In the genomic region with DNA sequence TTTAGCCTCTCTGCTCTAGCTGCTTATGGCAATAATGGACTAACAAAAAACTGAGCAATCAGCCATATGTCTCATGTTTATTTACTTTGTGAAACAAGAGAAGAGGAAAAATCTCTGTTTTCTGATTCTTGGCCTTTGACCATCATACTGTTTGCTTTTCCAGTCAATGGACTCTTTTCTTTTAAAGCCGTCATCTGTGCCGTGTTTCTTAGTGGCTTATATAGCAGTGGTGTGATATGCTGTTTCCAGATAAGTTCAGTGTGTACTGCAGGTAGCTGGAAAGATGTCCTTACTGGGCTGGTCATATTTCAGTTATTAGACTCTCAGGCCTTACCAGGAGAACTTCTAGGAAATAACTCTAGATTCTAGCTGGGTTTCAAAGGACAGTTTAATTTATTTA, we compare ENCODE assay signal across 1 cellular context.
A peak's percentile ranks its signal among the peaks of the same experiment; 100 is the strongest.
TF ChIP-seq lines count a peak whose summit lies in the region.

No MANE protein-coding gene starts in this region.

TF ChIP-seq in HepG2, 621 proteins besides CTCF, POLR2A, EP300 and RAD21 (continued from another document and continues in another):
- TF ChIP-seq ZNF777 (CRISPR knock-in tag; IDR thresholded peaks at IDR 0.05) = no peak
- TF ChIP-seq CENPX (CRISPR knock-in tag; IDR thresholded peaks at IDR 0.05) = no peak
- TF ChIP-seq SIN3A (IDR thresholded peaks at IDR 0.05; ENCODE audit: borderline replicate concordance, low read depth, low read length) = no peak
- TF ChIP-seq ZNF770 (CRISPR knock-in tag; IDR thresholded peaks at IDR 0.05) = no peak
- no peak for TF ChIP-seq ETV6 (CRISPR knock-in tag; conservative IDR thresholded peaks at IDR 0.05)
- peak; percentile 49; the same call in 1 of the 2 replicates for TF ChIP-seq IKZF5 (CRISPR knock-in tag; IDR thresholded peaks at IDR 0.05)
- TF ChIP-seq ZNF263 (CRISPR knock-in tag; IDR thresholded peaks at IDR 0.05) = no peak
- no peak for TF ChIP-seq XRCC5 (optimal IDR thresholded peaks at IDR 0.05; ENCODE audit: low read length)
- TF ChIP-seq ZFP37 (CRISPR knock-in tag; IDR thresholded peaks at IDR 0.05; ENCODE audit: borderline replicate concordance) = no peak
- no peak for TF ChIP-seq HNRNPK (IDR thresholded peaks at IDR 0.05; ENCODE audit: low read depth, low read length, poor library complexity, severe bottlenecking)
- no peak for TF ChIP-seq HES4 (CRISPR knock-in tag; IDR thresholded peaks at IDR 0.05; ENCODE audit: borderline replicate concordance)
- TF ChIP-seq, protein P1, sequence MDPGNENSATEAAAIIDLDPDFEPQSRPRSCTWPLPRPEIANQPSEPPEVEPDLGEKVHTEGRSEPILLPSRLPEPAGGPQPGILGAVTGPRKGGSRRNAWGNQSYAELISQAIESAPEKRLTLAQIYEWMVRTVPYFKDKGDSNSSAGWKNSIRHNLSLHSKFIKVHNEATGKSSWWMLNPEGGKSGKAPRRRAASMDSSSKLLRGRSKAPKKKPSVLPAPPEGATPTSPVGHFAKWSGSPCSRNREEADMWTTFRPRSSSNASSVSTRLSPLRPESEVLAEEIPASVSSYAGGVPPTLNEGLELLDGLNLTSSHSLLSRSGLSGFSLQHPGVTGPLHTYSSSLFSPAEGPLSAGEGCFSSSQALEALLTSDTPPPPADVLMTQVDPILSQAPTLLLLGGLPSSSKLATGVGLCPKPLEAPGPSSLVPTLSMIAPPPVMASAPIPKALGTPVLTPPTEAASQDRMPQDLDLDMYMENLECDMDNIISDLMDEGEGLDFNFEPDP (CRISPR knock-in tag; conservative IDR thresholded peaks at IDR 0.05) = no peak
- TF ChIP-seq ZNF749 (CRISPR knock-in tag; IDR thresholded peaks at IDR 0.05; ENCODE audit: borderline replicate concordance) = no peak
- TF ChIP-seq ZXDC (CRISPR knock-in tag; IDR thresholded peaks at IDR 0.05) = no peak
- peak; percentile 59 for TF ChIP-seq THAP11 (CRISPR knock-in tag; IDR thresholded peaks at IDR 0.05)
- no peak for TF ChIP-seq ZNF737 (CRISPR knock-in tag; IDR thresholded peaks at IDR 0.05; ENCODE audit: borderline replicate concordance)
- TF ChIP-seq FOSL2 (CRISPR knock-in tag; IDR thresholded peaks at IDR 0.05) = 0 out of 2 replicates have a peak, but pooled peaks have one; percentile 21
- TF ChIP-seq, protein P2, sequence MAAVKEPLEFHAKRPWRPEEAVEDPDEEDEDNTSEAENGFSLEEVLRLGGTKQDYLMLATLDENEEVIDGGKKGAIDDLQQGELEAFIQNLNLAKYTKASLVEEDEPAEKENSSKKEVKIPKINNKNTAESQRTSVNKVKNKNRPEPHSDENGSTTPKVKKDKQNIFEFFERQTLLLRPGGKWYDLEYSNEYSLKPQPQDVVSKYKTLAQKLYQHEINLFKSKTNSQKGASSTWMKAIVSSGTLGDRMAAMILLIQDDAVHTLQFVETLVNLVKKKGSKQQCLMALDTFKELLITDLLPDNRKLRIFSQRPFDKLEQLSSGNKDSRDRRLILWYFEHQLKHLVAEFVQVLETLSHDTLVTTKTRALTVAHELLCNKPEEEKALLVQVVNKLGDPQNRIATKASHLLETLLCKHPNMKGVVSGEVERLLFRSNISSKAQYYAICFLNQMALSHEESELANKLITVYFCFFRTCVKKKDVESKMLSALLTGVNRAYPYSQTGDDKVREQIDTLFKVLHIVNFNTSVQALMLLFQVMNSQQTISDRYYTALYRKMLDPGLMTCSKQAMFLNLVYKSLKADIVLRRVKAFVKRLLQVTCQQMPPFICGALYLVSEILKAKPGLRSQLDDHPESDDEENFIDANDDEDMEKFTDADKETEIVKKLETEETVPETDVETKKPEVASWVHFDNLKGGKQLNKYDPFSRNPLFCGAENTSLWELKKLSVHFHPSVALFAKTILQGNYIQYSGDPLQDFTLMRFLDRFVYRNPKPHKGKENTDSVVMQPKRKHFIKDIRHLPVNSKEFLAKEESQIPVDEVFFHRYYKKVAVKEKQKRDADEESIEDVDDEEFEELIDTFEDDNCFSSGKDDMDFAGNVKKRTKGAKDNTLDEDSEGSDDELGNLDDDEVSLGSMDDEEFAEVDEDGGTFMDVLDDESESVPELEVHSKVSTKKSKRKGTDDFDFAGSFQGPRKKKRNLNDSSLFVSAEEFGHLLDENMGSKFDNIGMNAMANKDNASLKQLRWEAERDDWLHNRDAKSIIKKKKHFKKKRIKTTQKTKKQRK (IDR thresholded peaks at IDR 0.05; ENCODE audit: low read length) = no peak
- no peak for TF ChIP-seq ZNF318 (CRISPR knock-in tag; IDR thresholded peaks at IDR 0.05)
- no peak for TF ChIP-seq THYN1 (CRISPR knock-in tag; IDR thresholded peaks at IDR 0.05; ENCODE audit: borderline replicate concordance, low read depth)
- TF ChIP-seq TBP (CRISPR knock-in tag; IDR thresholded peaks at IDR 0.05) = no peak
- TF ChIP-seq ZNF816 (CRISPR knock-in tag; IDR thresholded peaks at IDR 0.05; ENCODE audit: borderline replicate concordance) = no peak
- TF ChIP-seq, protein P3, sequence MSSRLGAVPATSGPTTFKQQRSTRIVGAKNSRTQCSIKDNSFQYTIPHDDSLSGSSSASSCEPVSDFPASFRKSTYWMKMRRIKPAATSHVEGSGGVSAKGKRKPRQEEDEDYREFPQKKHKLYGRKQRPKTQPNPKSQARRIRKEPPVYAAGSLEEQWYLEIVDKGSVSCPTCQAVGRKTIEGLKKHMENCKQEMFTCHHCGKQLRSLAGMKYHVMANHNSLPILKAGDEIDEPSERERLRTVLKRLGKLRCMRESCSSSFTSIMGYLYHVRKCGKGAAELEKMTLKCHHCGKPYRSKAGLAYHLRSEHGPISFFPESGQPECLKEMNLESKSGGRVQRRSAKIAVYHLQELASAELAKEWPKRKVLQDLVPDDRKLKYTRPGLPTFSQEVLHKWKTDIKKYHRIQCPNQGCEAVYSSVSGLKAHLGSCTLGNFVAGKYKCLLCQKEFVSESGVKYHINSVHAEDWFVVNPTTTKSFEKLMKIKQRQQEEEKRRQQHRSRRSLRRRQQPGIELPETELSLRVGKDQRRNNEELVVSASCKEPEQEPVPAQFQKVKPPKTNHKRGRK (CRISPR knock-in tag; IDR thresholded peaks at IDR 0.05) = no peak
- no peak for TF ChIP-seq KLF9 (CRISPR knock-in tag; IDR thresholded peaks at IDR 0.05; ENCODE audit: low read depth)
- TF ChIP-seq ZNF800 (CRISPR knock-in tag; IDR thresholded peaks at IDR 0.05) = no peak
- TF ChIP-seq THRA (CRISPR knock-in tag; IDR thresholded peaks at IDR 0.05; ENCODE audit: borderline replicate concordance) = no peak
- TF ChIP-seq SNAPC2 (CRISPR knock-in tag; IDR thresholded peaks at IDR 0.05) = no peak
- no peak for TF ChIP-seq TAF1 (CRISPR knock-in tag; IDR thresholded peaks at IDR 0.05)
